Comparison of ENCODE assay signal across 1 cellular context in genomic region chr9:129832957-129833356, GRCh38.
TF ChIP-seq lines count a peak whose summit lies in the region.

No MANE protein-coding gene starts in this region.

TF ChIP-seq in IMR-90, 13 proteins besides CTCF, POLR2A, EP300 and RAD21:
- no peak for TF ChIP-seq SMC3 (IDR thresholded peaks at IDR 0.05; ENCODE audit: low read depth, low read length)
- peak; percentile 10; the same call in 1 of the 2 replicates for TF ChIP-seq FOS (IDR thresholded peaks at IDR 0.05; ENCODE audit: low read depth, low read length)
